20 cellular contexts compared by ENCODE assay signal in the genomic region with DNA sequence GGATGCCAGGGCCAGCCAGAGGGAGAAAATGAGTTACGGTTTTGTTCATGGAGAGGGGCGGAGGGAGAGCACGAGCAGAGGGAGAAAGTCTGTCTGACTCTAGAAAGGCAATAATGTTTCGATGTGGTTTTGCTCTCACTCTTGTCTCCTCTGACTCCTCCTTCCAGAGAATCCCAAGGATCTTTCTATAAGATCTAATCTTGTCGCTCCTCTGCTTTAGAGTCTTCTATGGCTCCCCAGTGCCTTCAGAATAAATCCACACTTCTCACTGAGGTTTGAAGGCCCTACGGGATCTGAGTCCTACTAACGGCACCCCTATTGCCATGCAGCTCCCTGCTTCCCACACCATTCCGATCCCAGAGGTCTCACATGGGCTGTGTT.
DNase-seq lines count a peak whose midpoint lies in the region; TF ChIP-seq lines count a peak whose summit lies in the region.
"Had no signal": no experiment of that assay in that cellular context is flagged by ENCODE, and none has a peak within 500 bp of the region (broad histone marks: within the 10 kb centered on the region; RNA-seq: fewer than 3 reads in every experiment).

No MANE protein-coding gene starts in this region.

- H3K27me3 ChIP-seq in esophagus squamous epithelium = peaks cover 0 to 34% (median 0%) of the 10 kb centered on the region in 4 donors
- no peaks in the 10 kb centered on the region for H3K27me3 ChIP-seq in sigmoid colon
- no peaks in the 10 kb centered on the region for H3K27me3 ChIP-seq in vagina
- H3K27me3 ChIP-seq: BLaER1 had no signal

- TF ChIP-seq POLR2A in esophagus squamous epithelium (IDR thresholded peaks at IDR 0.05) (no peak), sigmoid colon (IDR thresholded peaks at IDR 0.05) (no peak), vagina (IDR thresholded peaks at IDR 0.05) (no peak)

- H3K27ac ChIP-seq in caudate nucleus (ENCODE audit: low read depth, low read length) = peak overlapping the region; percentile 13
- H3K27ac ChIP-seq in esophagus squamous epithelium = peak overlapping the region in 3 of 4 donors; percentile 73 to 78 (median 76)
- H3K27ac ChIP-seq in sigmoid colon = peak overlapping the region; percentile 81 to 97 (median 90)
- H3K27ac ChIP-seq in vagina = peak overlapping the region; percentile 39
- H3K27ac ChIP-seq: BLaER1, HL-60 had no signal

- TF ChIP-seq CTCF in esophagus squamous epithelium (IDR thresholded peaks at IDR 0.05) (no peak), sigmoid colon (IDR thresholded peaks at IDR 0.05) (no peak), vagina (IDR thresholded peaks at IDR 0.05) (no peak)

- intact Hi-C loops in esophagus squamous epithelium (cut with DNase I) (no loop called here), sigmoid colon (cut with DNase I) (loop anchor here (1.0 to 2.0 kb wide), 3 partner anchors 20 to 67 kb away; partner anchors contain the start of gene KCNB1), vagina (cut with DNase I) (no loop called here)

- no peak overlapping the region for H3K4me3 ChIP-seq in esophagus squamous epithelium
- H3K4me3 ChIP-seq in sigmoid colon = no peak overlapping the region
- H3K4me3 ChIP-seq in vagina = no peak overlapping the region
- H3K4me3 ChIP-seq: BLaER1 had no signal

- peak in 1 of 4 donors; percentile 59 for TF ChIP-seq EP300 in sigmoid colon (IDR thresholded peaks at IDR 0.05)

- DNase-seq in caudate nucleus (lab: John Stamatoyannopoulos, UW) = no peak
- no peak for DNase-seq in esophagus squamous epithelium (lab: John Stamatoyannopoulos, UW)
- no peak for DNase-seq in sigmoid colon
- DNase-seq in vagina (ENCODE audit: extremely low spot score in 2 of 2) = no peak
- DNase-seq in NCI-H187 treated with DMSO at 0.1 percent for 48 hours (lab: John Stamatoyannopoulos, UW) = no peak
- DNase-seq in NCI-H2081 treated with DMSO at 0.1 percent for 48 hours (lab: John Stamatoyannopoulos, UW) = no peak
- DNase-seq in medulla oblongata (ENCODE audit: extremely low spot score) = no peak
- DNase-seq: CD4-positive, CD25-positive, alpha-beta regulatory T cell; NCI-H1048; NCI-H1417; NCI-H1694 treated with DMSO at 0.1 percent for 48 hours; NCI-H2171 treated with DMSO at 0.1 percent for 48 hours; NCI-H345; NCI-H524; NCI-H82; NK-92 treated with Interleukin-12 subunit alpha and Interleukin-12 subunit beta, amount 100 ng/mL, for 24 hours; RPMI8226; SHP77 had no signal

- no peaks in the 10 kb centered on the region for H3K36me3 ChIP-seq in esophagus squamous epithelium
- H3K36me3 ChIP-seq in sigmoid colon = no peaks in the 10 kb centered on the region
- H3K36me3 ChIP-seq in vagina = no peaks in the 10 kb centered on the region
- H3K36me3 ChIP-seq: BLaER1 had no signal

- H3K9me3 ChIP-seq in esophagus squamous epithelium (no peaks in the 10 kb centered on the region), sigmoid colon (no peaks in the 10 kb centered on the region), vagina (no peaks in the 10 kb centered on the region)
- H3K9me3 ChIP-seq: BLaER1 had no signal

- WGBS in esophagus squamous epithelium, 2 donors = 66 to 74% methylated on average over 8 of the region's 8 CpGs
- 77 to 89% methylated on average over 8 of the region's 8 CpGs for WGBS in sigmoid colon, 2 donors

- peaks cover 0 to 23% (median 8%) of the 10 kb centered on the region in 3 donors for H3K4me1 ChIP-seq in esophagus squamous epithelium
- H3K4me1 ChIP-seq in sigmoid colon = peaks cover 0 to 98% (median 92%) of the 10 kb centered on the region in 4 donors
- H3K4me1 ChIP-seq in vagina = no peaks in the 10 kb centered on the region

Comparison
In these comparisons a context has a peak if more than half of its experiments do, and no peak if none do; other contexts are left out.
1. H3K27ac ChIP-seq: peak in every context shown above with its lines; median percentile 90 in sigmoid colon; 76 in esophagus squamous epithelium; 39 in vagina; 13 in caudate nucleus.